Comparison of ENCODE assay signal across 18 cellular contexts in the genomic region with DNA sequence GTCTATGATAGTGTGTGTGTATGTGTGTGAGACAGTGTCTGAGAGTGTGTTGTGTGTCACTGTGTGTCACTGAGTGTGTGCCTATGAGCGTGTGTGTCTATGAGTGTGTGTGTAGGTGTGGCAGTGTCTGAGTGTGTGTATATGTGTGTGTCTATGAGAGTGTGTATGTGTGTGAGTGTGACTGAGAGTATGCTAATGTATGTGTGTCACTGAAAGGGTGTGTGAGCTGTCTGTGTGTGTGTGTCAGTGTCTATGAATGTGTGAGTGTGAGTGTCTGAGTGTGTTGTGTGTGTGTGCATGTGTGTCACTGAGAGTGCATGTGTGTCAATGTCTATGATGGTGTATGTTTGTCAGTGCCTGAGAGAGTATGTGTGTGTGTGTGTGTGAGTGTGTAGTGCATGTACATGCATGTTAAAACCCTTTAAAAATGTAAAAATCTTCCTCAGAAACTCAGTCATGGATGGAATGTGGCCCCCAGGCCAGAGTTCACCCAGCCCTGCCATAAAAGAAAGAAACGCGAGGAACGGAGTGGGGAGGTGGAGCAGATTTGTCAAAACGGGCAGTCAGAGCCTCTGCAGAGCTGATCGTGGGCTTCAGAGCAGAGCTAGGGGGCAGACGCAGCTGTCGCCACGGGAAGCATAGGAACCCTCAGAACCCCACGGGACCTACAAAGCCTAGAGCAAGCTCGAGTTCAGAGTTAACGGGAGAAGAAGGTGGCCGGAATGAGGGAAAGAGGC.
A peak's percentile ranks its signal among the peaks of the same experiment; 100 is the strongest.
DNase-seq lines count a peak whose midpoint lies in the region; FAIRE-seq and TF ChIP-seq lines count a peak whose summit lies in the region.
"Had no signal": no experiment of that assay in that cellular context is flagged by ENCODE, and none has a peak within 500 bp of the region (broad histone marks: within the 10 kb centered on the region; RNA-seq: fewer than 3 reads in every experiment).

No MANE protein-coding gene starts in this region.

- no peak overlapping the region for H2BK120ac ChIP-seq in neuronal stem cell (ENCODE audit: low read depth, low read length)

- H3K27me3 ChIP-seq in BLaER1 (no peaks in the 10 kb centered on the region), bronchial epithelial cell (ENCODE audit: control insufficient read depth, insufficient read depth, low read length) (no peaks in the 10 kb centered on the region), neuronal stem cell (ENCODE audit: control insufficient read depth in 3 of 3, insufficient read depth in 3 of 3, low read depth in 1 of 3, low read length in 3 of 3) (no peaks in the 10 kb centered on the region), adrenal gland (no peaks in the 10 kb centered on the region)

- H3K4me3 ChIP-seq in BLaER1 (no peak overlapping the region), HEK293 (ENCODE audit: low read depth, low read length) (no peak overlapping the region), bronchial epithelial cell (ENCODE audit: low read depth, low read length) (no peak overlapping the region), neuronal stem cell (ENCODE audit: low read length in 2 of 2) (peak overlapping the region in 1 of 2 donors; percentile 60), adrenal gland (no peak overlapping the region)

- TF ChIP-seq POLR2A in adrenal gland (IDR thresholded peaks at IDR 0.05), result no peak

- H3K4me1 Mint-ChIP-seq in osteocyte (ENCODE audit: unreplicated experiment), result no peaks in the 10 kb centered on the region
- H3K4me1 Mint-ChIP-seq: B cell; CD4-positive, CD25-positive, alpha-beta regulatory T cell had no signal

- no peak overlapping the region for H2AK5ac ChIP-seq in neuronal stem cell (ENCODE audit: low read depth, low read length)

- H2BK15ac ChIP-seq in neuronal stem cell (ENCODE audit: low read length), result no peak overlapping the region

- intact Hi-C loops in adrenal gland (cut with DNase I), result no loop called here

- H3K4me1 ChIP-seq in BLaER1 (peaks cover 22% of the 10 kb centered on the region), HEK293 (ENCODE audit: control insufficient read depth, insufficient read depth, low read length) (no peaks in the 10 kb centered on the region), neuronal stem cell (ENCODE audit: control insufficient read depth in 2 of 2, insufficient read depth in 1 of 2, low read depth in 1 of 2, low read length in 2 of 2) (peaks cover 7 to 21% of the 10 kb centered on the region in 2 donors), adrenal gland (replicated peaks in 1 of 2) (peaks cover 0 to 8% of the 10 kb centered on the region in 2 donors)

- TF ChIP-seq CTCF in HEK293 (tag by site-specific recombination; IDR thresholded peaks at IDR 0.05), result no peak
- TF ChIP-seq CTCF in bronchial epithelial cell (IDR thresholded peaks at IDR 0.05; ENCODE audit: insufficient read depth, low read length, severe bottlenecking), result no peak
- no peak for TF ChIP-seq CTCF in adrenal gland (IDR thresholded peaks at IDR 0.05)
- no peak for TF ChIP-seq CTCF in osteocyte (IDR thresholded peaks at IDR 0.05)

- no peaks in the 10 kb centered on the region for H4K20me1 ChIP-seq in BLaER1

- H2BK5ac ChIP-seq in neuronal stem cell (ENCODE audit: low read length), result peak overlapping the region; percentile 45

- no peak overlapping the region for H3K23ac ChIP-seq in neuronal stem cell (ENCODE audit: low read depth, low read length, poor library complexity)

- H2BK12ac ChIP-seq in neuronal stem cell (ENCODE audit: low read length), result no peak overlapping the region

- H3K27ac Mint-ChIP-seq in osteocyte (ENCODE audit: unreplicated experiment), result no peak overlapping the region
- H3K27ac Mint-ChIP-seq: B cell had no signal

- peak; percentile 96 for FAIRE-seq in bronchial epithelial cell (lab: Jason Lieb, UNC)
- FAIRE-seq: A204.1 had no signal

- POLR2A ChIA-PET in HEK293 (lab: Yijun Ruan, JAX), result no interaction called here

- H3K79me1 ChIP-seq in neuronal stem cell (ENCODE audit: low read depth, low read length), result no peaks in the 10 kb centered on the region

- peak overlapping the region; percentile 15 for H3K18ac ChIP-seq in neuronal stem cell (ENCODE audit: low read length)

- H3K27ac ChIP-seq in BLaER1 (no peak overlapping the region), HEK293 (ENCODE audit: extremely low read depth, low read depth, low read length) (no peak overlapping the region), neuronal stem cell (replicated peaks; ENCODE audit: low read length) (no peak overlapping the region), adrenal gland (no peak overlapping the region)
- H3K27ac ChIP-seq: KMS-11 had no signal

- DNase-seq in bronchial epithelial cell (ENCODE audit: low read depth) (no peak), neuronal stem cell (ENCODE audit: low spot score) (no peak), NCI-H526 (lab: John Stamatoyannopoulos, UW) (no peak), adrenal gland (no peak), NCI-H2227 treated with DMSO at 0.1 percent for 48 hours (lab: John Stamatoyannopoulos, UW) (no peak), osteocyte (ENCODE audit: extremely low spot score, unreplicated experiment) (no peak)
- DNase-seq: CD4-positive, CD25-positive, alpha-beta regulatory T cell; DMS79; NCI-H1105 treated with DMSO at 0.1 percent for 48 hours; NCI-H2081; NCI-H748 treated with DMSO at 0.1 percent for 48 hours; SIG-M5; SK-N-SH had no signal

- H3K9me3 Mint-ChIP-seq in osteocyte (ENCODE audit: unreplicated experiment), result no peaks in the 10 kb centered on the region

- H3K14ac ChIP-seq in neuronal stem cell (ENCODE audit: low read length), result no peak overlapping the region

- H3K27me3 Mint-ChIP-seq in osteocyte (ENCODE audit: unreplicated experiment), result peaks cover 4% of the 10 kb centered on the region
- H3K27me3 Mint-ChIP-seq: CD4-positive, CD25-positive, alpha-beta regulatory T cell had no signal

- no CpG with 5 or more reads among the region's 13 CpGs for WGBS in neuronal stem cell (ENCODE audit: extremely low coverage in 2 of 2, insufficient read length in 2 of 2, insufficient replicate concordance in 1 of 2), 2 donors
- WGBS in adrenal gland, 4 donors, result 68 to 81% (median 76%) methylated on average over 13 of the region's 13 CpGs

- H3K36me3 Mint-ChIP-seq in osteocyte (ENCODE audit: unreplicated experiment), result no peaks in the 10 kb centered on the region
- H3K36me3 Mint-ChIP-seq: CD4-positive, CD25-positive, alpha-beta regulatory T cell had no signal

- H3K36me3 ChIP-seq in BLaER1 (no peaks in the 10 kb centered on the region), HEK293 (ENCODE audit: control insufficient read depth in 2 of 2, insufficient read depth in 1 of 2, low read length in 2 of 2) (no peaks in the 10 kb centered on the region), bronchial epithelial cell (ENCODE audit: control insufficient read depth, insufficient read depth, low read length) (no peaks in the 10 kb centered on the region), neuronal stem cell (replicated peaks in 1 of 2; ENCODE audit: control insufficient read depth in 2 of 2, insufficient read depth in 2 of 2, low read length in 2 of 2) (no peaks in the 10 kb centered on the region), adrenal gland (replicated peaks in 1 of 2) (no peaks in the 10 kb centered on the region)

- peaks cover 20% of the 10 kb centered on the region for H3K9me3 ChIP-seq in BLaER1
- H3K9me3 ChIP-seq in HEK293 (ENCODE audit: control insufficient read depth, insufficient read depth, low read depth, low read length), result no peaks in the 10 kb centered on the region
- H3K9me3 ChIP-seq in neuronal stem cell (replicated peaks in 1 of 2; ENCODE audit: control insufficient read depth in 2 of 2, insufficient read depth in 1 of 2, low read depth in 1 of 2, low read length in 2 of 2), result peaks cover 3 to 10% of the 10 kb centered on the region in 2 donors
- no peaks in the 10 kb centered on the region for H3K9me3 ChIP-seq in adrenal gland (replicated peaks in 1 of 3)
- H3K9me3 ChIP-seq: SK-N-SH had no signal

- no peak overlapping the region for H4K91ac ChIP-seq in neuronal stem cell (ENCODE audit: low read depth, low read length, poor library complexity)

- H3K4me2 ChIP-seq in BLaER1, result peak overlapping the region; percentile 70
- no peak overlapping the region for H3K4me2 ChIP-seq in neuronal stem cell (ENCODE audit: insufficient read depth, low read length, poor library complexity, severe bottlenecking)
- H3K4me2 ChIP-seq: KMS-11, SK-N-SH had no signal

- H2AFZ ChIP-seq in neuronal stem cell (ENCODE audit: low read length), result no peak overlapping the region

- H4K8ac ChIP-seq in neuronal stem cell (ENCODE audit: low read depth, low read length), result no peak overlapping the region

- no peak overlapping the region for H3K9ac ChIP-seq in BLaER1
- H3K9ac ChIP-seq in neuronal stem cell (ENCODE audit: low read depth, low read length, poor library complexity), result no peak overlapping the region
- H3K9ac ChIP-seq: KMS-11, SK-N-SH had no signal

- H3K4me3 Mint-ChIP-seq in osteocyte (ENCODE audit: unreplicated experiment), result no peak overlapping the region
- H3K4me3 Mint-ChIP-seq: B cell; CD4-positive, CD25-positive, alpha-beta regulatory T cell had no signal

- CTCF ChIA-PET in HEK293 (lab: Yijun Ruan, JAX), result no interaction called here

- no peak overlapping the region for H3K4ac ChIP-seq in neuronal stem cell (ENCODE audit: low read length)

TF ChIP-seq in HEK293, 187 proteins besides CTCF, POLR2A, EP300 and RAD21:
- TF ChIP-seq, protein P1, sequence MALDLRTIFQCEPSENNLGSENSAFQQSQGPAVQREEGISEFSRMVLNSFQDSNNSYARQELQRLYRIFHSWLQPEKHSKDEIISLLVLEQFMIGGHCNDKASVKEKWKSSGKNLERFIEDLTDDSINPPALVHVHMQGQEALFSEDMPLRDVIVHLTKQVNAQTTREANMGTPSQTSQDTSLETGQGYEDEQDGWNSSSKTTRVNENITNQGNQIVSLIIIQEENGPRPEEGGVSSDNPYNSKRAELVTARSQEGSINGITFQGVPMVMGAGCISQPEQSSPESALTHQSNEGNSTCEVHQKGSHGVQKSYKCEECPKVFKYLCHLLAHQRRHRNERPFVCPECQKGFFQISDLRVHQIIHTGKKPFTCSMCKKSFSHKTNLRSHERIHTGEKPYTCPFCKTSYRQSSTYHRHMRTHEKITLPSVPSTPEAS (tag by site-specific recombination; IDR thresholded peaks at IDR 0.05), result peak; percentile 52; the same call in 1 of the 2 replicates
- TF ChIP-seq ZNF391 (tag by site-specific recombination; IDR thresholded peaks at IDR 0.05; ENCODE audit: borderline replicate concordance, low read depth) (no peak), ZNF843 (tag by site-specific recombination; IDR thresholded peaks at IDR 0.05) (no peak), SCRT2 (tag by site-specific recombination; IDR thresholded peaks at IDR 0.05) (no peak), WT1 (tag by site-specific recombination; IDR thresholded peaks at IDR 0.05) (no peak), ZNF529 (tag by site-specific recombination; IDR thresholded peaks at IDR 0.05; ENCODE audit: insufficient replicate concordance) (no peak), ZNF629 (tag by site-specific recombination; IDR thresholded peaks at IDR 0.05) (no peak), EGR2 (tag by site-specific recombination; IDR thresholded peaks at IDR 0.05; ENCODE audit: low read depth) (no peak)
